ENCODE assay signal across 19 cellular contexts in genomic region chr20:61118429-61119224, GRCh38.
DNase-seq lines count a peak whose midpoint lies in the region; ATAC-seq and TF ChIP-seq lines count a peak whose summit lies in the region.
"Had no signal": no experiment of that assay in that cellular context is flagged by ENCODE, and none has a peak within 500 bp of the region (broad histone marks: within the 10 kb centered on the region; RNA-seq: fewer than 3 reads in every experiment).

No MANE protein-coding gene starts in this region.

- TF ChIP-seq CTCF in brain microvascular endothelial cell (IDR thresholded peaks at IDR 0.05; ENCODE audit: low read depth, low read length, missing control alignments) (no peak), osteoblast (IDR thresholded peaks at IDR 0.05; ENCODE audit: extremely low read depth, low read depth, low read length) (no peak), heart right ventricle (IDR thresholded peaks at IDR 0.05) (no peak)

- H3K36me3 ChIP-seq in BLaER1 (no peaks in the 10 kb centered on the region), brain microvascular endothelial cell (replicated peaks) (no peaks in the 10 kb centered on the region), osteoblast (ENCODE audit: insufficient read depth, low read length) (no peaks in the 10 kb centered on the region), heart right ventricle (no peaks in the 10 kb centered on the region)
- H3K36me3 ChIP-seq: colonic mucosa, gastrocnemius medialis had no signal

- H3K4me3 ChIP-seq in BLaER1 (no peak overlapping the region), brain microvascular endothelial cell (ENCODE audit: low read depth, low read length) (no peak overlapping the region), osteoblast (ENCODE audit: insufficient read depth, low read length) (no peak overlapping the region), heart right ventricle (no peak overlapping the region)
- H3K4me3 ChIP-seq: colonic mucosa, gastrocnemius medialis, testis had no signal

- 87 to 89% methylated on average over 14 of the region's 14 CpGs for whole genome bisulfite sequencing in heart right ventricle, 2 donors

- H2AFZ ChIP-seq in osteoblast (ENCODE audit: low read length): peak overlapping the region; percentile 70
- H2AFZ ChIP-seq: parathyroid adenoma had no signal

- in situ Hi-C loops in brain microvascular endothelial cell (cut with HindIII; ENCODE audit: low pct_ligation_motif_present, low sequenced_read_pairs): no loop called here

- DNase-seq in HS-5 (ENCODE audit: low read depth) (peak; percentile 69), brain microvascular endothelial cell (peak; percentile 21), osteoblast (ENCODE audit: insufficient read length, low spot score, missing footprints) (no peak), heart right ventricle (no peak)
- DNase-seq: colonic mucosa, DMS153, gastrocnemius medialis, left ventricle myocardium superior, MV-4-11, NCI-H2107, NCI-H69, small intestine, testis had no signal

- H3K4me1 ChIP-seq in BLaER1: peaks cover 61% of the 10 kb centered on the region
- peaks cover 14% of the 10 kb centered on the region for H3K4me1 ChIP-seq in osteoblast (ENCODE audit: insufficient read depth, low read length)
- H3K4me1 ChIP-seq in heart right ventricle: peaks cover 0 to 7% (median 0%) of the 10 kb centered on the region in 9 donors
- H3K4me1 ChIP-seq: colonic mucosa, gastrocnemius medialis, parathyroid adenoma, testis had no signal

- H3K27ac ChIP-seq in BLaER1 (0 out of 2 replicates have a peak overlapping the region, but pooled peaks have one; percentile 3), brain microvascular endothelial cell (no peak overlapping the region), osteoblast (ENCODE audit: low read depth, low read length) (peak overlapping the region; percentile 66), heart right ventricle (no peak overlapping the region)
- H3K27ac ChIP-seq: C4-2B, colonic mucosa, gastrocnemius medialis, parathyroid adenoma, testis had no signal

- no peak for ATAC-seq in HG02938 (IDR thresholded peaks at IDR 0.05; ENCODE audit: unreplicated experiment)
- no peak for ATAC-seq in GM21390 (IDR thresholded peaks at IDR 0.05; ENCODE audit: unreplicated experiment)
- no peak for ATAC-seq in GM18870 (IDR thresholded peaks at IDR 0.05; ENCODE audit: unreplicated experiment)
- ATAC-seq in heart right ventricle: no peak
- ATAC-seq: gastrocnemius medialis, left ventricle myocardium superior had no signal

- intact Hi-C loops in heart right ventricle (cut with DNase I): loop anchor here in 3 of 10 donors (5.0 to 10.0 kb wide), 3 partner anchors 901 to 906 kb away; no protein-coding TSS in a partner anchor

- H4K20me1 ChIP-seq in BLaER1 (no peaks in the 10 kb centered on the region), osteoblast (ENCODE audit: insufficient read depth, low read length) (no peaks in the 10 kb centered on the region)

- H3K4me2 ChIP-seq in BLaER1 (peak overlapping the region; percentile 49), osteoblast (ENCODE audit: insufficient read depth, low read length) (peak overlapping the region; percentile 33)

- no peak overlapping the region for H3K9ac ChIP-seq in BLaER1
- H3K9ac ChIP-seq: parathyroid adenoma had no signal

- H3K9me3 ChIP-seq in BLaER1 (no peaks in the 10 kb centered on the region), osteoblast (ENCODE audit: low read depth, low read length) (no peaks in the 10 kb centered on the region), heart right ventricle (no peaks in the 10 kb centered on the region)
- H3K9me3 ChIP-seq: colonic mucosa, gastrocnemius medialis, testis had no signal

- no peaks in the 10 kb centered on the region for H3K79me2 ChIP-seq in osteoblast (ENCODE audit: insufficient read depth, low read length)
- H3K79me2 ChIP-seq: parathyroid adenoma had no signal

- no peaks in the 10 kb centered on the region for H3K27me3 ChIP-seq in BLaER1
- no peaks in the 10 kb centered on the region for H3K27me3 ChIP-seq in brain microvascular endothelial cell (replicated peaks)
- H3K27me3 ChIP-seq in osteoblast (ENCODE audit: insufficient read depth, low read length): no peaks in the 10 kb centered on the region
- peaks cover 0 to 39% (median 0%) of the 10 kb centered on the region in 7 donors for H3K27me3 ChIP-seq in heart right ventricle
- H3K27me3 ChIP-seq: colonic mucosa, testis had no signal

Comparison
In these comparisons a context has a peak if more than half of its experiments do, and no peak if none do; other contexts are left out.
1. H3K27ac ChIP-seq: peak in BLaER1 (single experiment) and osteoblast (single experiment); none in brain microvascular endothelial cell (single experiment) and heart right ventricle (0 of 10).
2. DNase-seq: peak in HS-5 (single experiment) and brain microvascular endothelial cell (single experiment); none in osteoblast (single experiment) and heart right ventricle (0 of 2).